15 cellular contexts compared by ENCODE assay signal in the genomic region with DNA sequence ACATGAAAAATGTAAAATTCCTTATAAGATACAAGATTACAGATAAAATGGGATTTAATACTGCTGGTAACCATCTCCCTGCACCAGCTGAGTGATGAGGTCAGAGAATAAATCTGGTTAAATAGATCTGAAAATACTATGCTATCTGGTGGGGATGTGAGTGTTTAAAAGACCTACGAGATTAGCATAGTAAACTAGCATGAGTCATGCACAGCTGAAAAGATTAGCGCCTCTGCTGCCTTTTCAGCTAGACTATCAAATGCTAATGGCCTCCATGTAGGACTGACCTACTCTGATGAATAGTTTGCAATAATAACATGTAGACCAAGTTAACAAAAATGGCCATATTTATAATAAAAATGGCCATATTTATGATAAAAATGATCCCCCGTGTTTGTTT.
DNase-seq lines count a peak whose midpoint lies in the region; ATAC-seq, FAIRE-seq and TF ChIP-seq lines count a peak whose summit lies in the region.
"Had no signal": no experiment of that assay in that cellular context is flagged by ENCODE, and none has a peak within 500 bp of the region (broad histone marks: within the 10 kb centered on the region; RNA-seq: fewer than 3 reads in every experiment).

No MANE protein-coding gene starts in this region.

- no peak overlapping the region for H2AK5ac ChIP-seq in trophoblast cell (ENCODE audit: low read length)

- DNase-seq in DMS53 treated with DMSO at 0.1 percent for 48 hours (lab: John Stamatoyannopoulos, UW; ENCODE audit: unreplicated experiment) (peak; percentile 14), NCI-H524 treated with DMSO at 0.1 percent for 48 hours (lab: John Stamatoyannopoulos, UW) (peak; percentile 46), bronchial epithelial cell (ENCODE audit: low read depth) (peak; percentile 6), trophoblast cell (peak; percentile 9 to 35), DMS 273 (lab: John Stamatoyannopoulos, UW; ENCODE audit: unreplicated experiment) (no peak), GM19238 (ENCODE audit: insufficient read length, low spot score) (no peak)
- no peak for DNase-seq in stimulated activated naive B cell treated with anti-CD40 and anti-IgM and Interleukin-4, amounts not matched to agents 10 μg/mL and 1 μg/mL and 100 μg/mL, for 72 hours
- DNase-seq: CD8-positive, alpha-beta memory T cell; NCI-H1048; NCI-H1694 treated with DMSO at 0.1 percent for 48 hours; NCI-H2171; Peyer's patch; SHP77 had no signal

- no peaks in the 10 kb centered on the region for H3K27me3 ChIP-seq in bronchial epithelial cell (ENCODE audit: control insufficient read depth, insufficient read depth, low read length)
- no peaks in the 10 kb centered on the region for H3K27me3 ChIP-seq in trophoblast cell (ENCODE audit: insufficient read depth, low read length)
- H3K27me3 ChIP-seq: Peyer's patch had no signal

- no peak overlapping the region for H4K91ac ChIP-seq in trophoblast cell (ENCODE audit: low read depth, low read length)

- H3K4me1 ChIP-seq in trophoblast cell (ENCODE audit: control insufficient read depth in 1 of 2, insufficient read depth in 2 of 2, low read length in 2 of 2) = peaks cover 0 to 3% of the 10 kb centered on the region in 2 experiments
- H3K4me1 ChIP-seq: Peyer's patch had no signal

- no peak overlapping the region for H3K4me2 ChIP-seq in trophoblast cell (ENCODE audit: low read length)

- no peak overlapping the region for H3K27ac Mint-ChIP-seq in stimulated activated naive B cell treated with anti-CD40 and anti-IgM and Interleukin-4, amounts not matched to agents 10 μg/mL and 1 μg/mL and 100 μg/mL, for 72 hours
- H3K27ac Mint-ChIP-seq: CD8-positive, alpha-beta memory T cell had no signal

- no peaks in the 10 kb centered on the region for H3K9me3 ChIP-seq in trophoblast cell (ENCODE audit: insufficient read depth, low read depth, low read length)
- H3K9me3 ChIP-seq: Peyer's patch had no signal

- H3K9me3 Mint-ChIP-seq in stimulated activated naive B cell treated with anti-CD40 and anti-IgM and Interleukin-4, amounts not matched to agents 10 μg/mL and 1 μg/mL and 100 μg/mL, for 72 hours = peaks cover 2 to 5% of the 10 kb centered on the region in 2 donors

- no peaks in the 10 kb centered on the region for H3K4me1 Mint-ChIP-seq in stimulated activated naive B cell treated with anti-CD40 and anti-IgM and Interleukin-4, amounts not matched to agents 10 μg/mL and 1 μg/mL and 100 μg/mL, for 72 hours
- H3K4me1 Mint-ChIP-seq: CD8-positive, alpha-beta memory T cell had no signal

- H3K14ac ChIP-seq in trophoblast cell (ENCODE audit: low read length) = no peak overlapping the region

- no peak for TF ChIP-seq CTCF in bronchial epithelial cell (IDR thresholded peaks at IDR 0.05; ENCODE audit: insufficient read depth, low read length, severe bottlenecking)

- no peak overlapping the region for H2BK120ac ChIP-seq in trophoblast cell (ENCODE audit: insufficient read depth, low read length, poor library complexity)

- no peak overlapping the region for H3K27ac ChIP-seq in trophoblast cell (ENCODE audit: low read depth, low read length)
- H3K27ac ChIP-seq: Peyer's patch had no signal

- no peak overlapping the region for H4K8ac ChIP-seq in trophoblast cell (ENCODE audit: low read depth, low read length)

- H3K36me3 ChIP-seq in bronchial epithelial cell (ENCODE audit: control insufficient read depth, insufficient read depth, low read length) (no peaks in the 10 kb centered on the region), trophoblast cell (ENCODE audit: control insufficient read depth in 1 of 2, insufficient read depth in 2 of 2, low read length in 2 of 2) (no peaks in the 10 kb centered on the region)
- H3K36me3 ChIP-seq: Peyer's patch had no signal

- H3K23ac ChIP-seq in trophoblast cell (ENCODE audit: low read length) = no peak overlapping the region

- no peak overlapping the region for H3K4me3 Mint-ChIP-seq in stimulated activated naive B cell treated with anti-CD40 and anti-IgM and Interleukin-4, amounts not matched to agents 10 μg/mL and 1 μg/mL and 100 μg/mL, for 72 hours
- H3K4me3 Mint-ChIP-seq: CD8-positive, alpha-beta memory T cell had no signal

- H3K79me2 ChIP-seq in trophoblast cell (ENCODE audit: control insufficient read depth, insufficient read depth, low read length, poor library complexity) = no peaks in the 10 kb centered on the region

- H2AFZ ChIP-seq in trophoblast cell (ENCODE audit: insufficient read depth, low read length, poor library complexity) = no peak overlapping the region

- FAIRE-seq in bronchial epithelial cell (lab: Jason Lieb, UNC) = no peak
- FAIRE-seq: K562 had no signal

- H3K4me3 ChIP-seq in bronchial epithelial cell (ENCODE audit: low read depth, low read length) = no peak overlapping the region
- no peak overlapping the region for H3K4me3 ChIP-seq in trophoblast cell (ENCODE audit: low read depth, low read length)
- H3K4me3 ChIP-seq: K562, Peyer's patch had no signal

- no peak for ATAC-seq in stimulated activated naive B cell treated with anti-CD40 and anti-IgM and Interleukin-4, amounts not matched to agents 10 μg/mL and 1 μg/mL and 100 μg/mL, for 72 hours (replicated peaks)
- ATAC-seq: K562, SK-N-SH treated with all-trans-retinoic acid at 6 μM for 48 hours had no signal

- no peaks in the 10 kb centered on the region for H3K27me3 Mint-ChIP-seq in stimulated activated naive B cell treated with anti-CD40 and anti-IgM and Interleukin-4, amounts not matched to agents 10 μg/mL and 1 μg/mL and 100 μg/mL, for 72 hours
- H3K27me3 Mint-ChIP-seq: CD8-positive, alpha-beta memory T cell had no signal

- WGBS in trophoblast cell (ENCODE audit: extremely low coverage, insufficient coverage, insufficient read length) = no CpG with 5 or more reads among the region's 3 CpGs

- H2BK5ac ChIP-seq in trophoblast cell (ENCODE audit: low read depth, low read length, poor library complexity) = no peak overlapping the region

- H4K12ac ChIP-seq in trophoblast cell (ENCODE audit: low read depth, low read length) = no peak overlapping the region

- H2BK12ac ChIP-seq in trophoblast cell (ENCODE audit: low read length) = no peak overlapping the region

- no peak overlapping the region for H3K4ac ChIP-seq in trophoblast cell (ENCODE audit: low read depth, low read length)

- no peaks in the 10 kb centered on the region for H3K79me1 ChIP-seq in trophoblast cell (ENCODE audit: low read length)

- H3K9ac ChIP-seq in trophoblast cell (ENCODE audit: low read length) = no peak overlapping the region

- H3K36me3 Mint-ChIP-seq in stimulated activated naive B cell treated with anti-CD40 and anti-IgM and Interleukin-4, amounts not matched to agents 10 μg/mL and 1 μg/mL and 100 μg/mL, for 72 hours = no peaks in the 10 kb centered on the region

- no peak overlapping the region for H3K18ac ChIP-seq in trophoblast cell (ENCODE audit: low read length)

Comparison
In these comparisons a context has a peak if more than half of its experiments do, and no peak if none do; other contexts are left out.
1. DNase-seq: peak in DMS53 treated with DMSO at 0.1 percent for 48 hours (single experiment), NCI-H524 treated with DMSO at 0.1 percent for 48 hours (single experiment), bronchial epithelial cell (single experiment) and trophoblast cell (2 of 2); none in DMS 273 (single experiment), GM19238 (single experiment) and stimulated activated naive B cell treated with anti-CD40 and anti-IgM and Interleukin-4, amounts not matched to agents 10 μg/mL and 1 μg/mL and 100 μg/mL, for 72 hours (single experiment).